23 cellular contexts compared by ENCODE assay signal in the genomic region with DNA sequence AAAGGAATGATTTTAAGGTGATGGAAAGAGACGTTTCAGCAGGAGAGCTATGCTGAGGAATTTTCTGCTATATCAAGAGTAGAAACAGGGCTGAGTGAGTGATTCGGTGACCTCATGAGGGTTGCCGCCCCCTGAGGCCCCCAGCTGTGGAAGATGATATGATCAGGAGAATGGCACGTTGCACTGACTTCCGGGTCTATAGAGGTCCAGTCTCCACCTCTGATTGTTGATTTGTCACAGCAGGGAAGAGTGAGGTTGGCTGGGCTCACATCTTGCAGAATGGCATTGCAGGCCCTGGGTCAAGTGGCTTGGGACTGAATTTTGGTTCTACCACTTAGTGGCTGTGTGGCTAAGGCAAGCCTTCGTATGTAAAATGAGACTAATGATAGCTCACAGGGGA.
DNase-seq lines count a peak whose midpoint lies in the region; ATAC-seq and TF ChIP-seq lines count a peak whose summit lies in the region.
"Had no signal": no experiment of that assay in that cellular context is flagged by ENCODE, and none has a peak within 500 bp of the region (broad histone marks: within the 10 kb centered on the region; RNA-seq: fewer than 3 reads in every experiment).

No MANE protein-coding gene starts in this region.

- H3K79me2 ChIP-seq in fibroblast of lung (ENCODE audit: control insufficient read depth, insufficient read depth, low read length) = no peaks in the 10 kb centered on the region

- TF ChIP-seq CTCF in fibroblast of lung (conservative IDR thresholded peaks at IDR 0.05 in 1 of 2, IDR thresholded peaks at IDR 0.05 in 1 of 2; ENCODE audit: low read depth in 1 of 2, low read length in 2 of 2) (no peak), psoas muscle (IDR thresholded peaks at IDR 0.05) (no peak), prostate gland (IDR thresholded peaks at IDR 0.05) (no peak)

- 69 to 78% (median 74%) methylated on average over 6 of the region's 6 CpGs for WGBS in psoas muscle, 3 donors
- 75% methylated on average over 6 of the region's 6 CpGs for WGBS in prostate gland

- peak; percentile 13 for DNase-seq in EL
- DNase-seq in NCI-H1417 treated with DMSO at 0.1 percent for 48 hours (lab: John Stamatoyannopoulos, UW) = peak; percentile 7
- DNase-seq in fibroblast of lung (ENCODE audit: low read depth in 2 of 2) = no peak
- DNase-seq in psoas muscle = no peak
- DNase-seq in prostate gland (ENCODE audit: low spot score) = no peak
- no peak for DNase-seq in NCI-H524 treated with DMSO at 0.1 percent for 48 hours (lab: John Stamatoyannopoulos, UW)
- DNase-seq: ACHN, AML-193, COR-L47, DMS 273 treated with DMSO at 0.1 percent for 48 hours, GF-D8, GM23248, NCI-H1436, NCI-H1930, NCI-H345, OCI-M1, SK-N-SH had no signal

- no peaks in the 10 kb centered on the region for H3K36me3 ChIP-seq in fibroblast of lung (ENCODE audit: control insufficient read depth, insufficient read depth, low read length)
- H3K36me3 ChIP-seq in psoas muscle (ENCODE audit: insufficient read depth in 1 of 2, low read depth in 1 of 2) = no peaks in the 10 kb centered on the region
- no peaks in the 10 kb centered on the region for H3K36me3 ChIP-seq in prostate gland
- H3K36me3 ChIP-seq: HAP-1 had no signal

- intact Hi-C loops in psoas muscle (cut with DNase I) (no loop called here), prostate gland (cut with DNase I) (no loop called here)

- TF ChIP-seq POLR2A in prostate gland (IDR thresholded peaks at IDR 0.05) = no peak

- H2AFZ ChIP-seq in fibroblast of lung (ENCODE audit: low read length) = no peak overlapping the region
- H2AFZ ChIP-seq: GM23248 had no signal

- H3K27ac ChIP-seq in fibroblast of lung (ENCODE audit: insufficient read depth, low read length) (peak overlapping the region; percentile 52), psoas muscle (peak overlapping the region; percentile 57), prostate gland (no peak overlapping the region)
- H3K27ac ChIP-seq: GM23248, KMS-11 had no signal

- H3K4me3 ChIP-seq in fibroblast of lung (replicated peaks in 1 of 4; ENCODE audit: control extremely low read depth in 1 of 4, insufficient read depth in 1 of 4, low read depth in 3 of 4, low read length in 4 of 4) (no peak overlapping the region), psoas muscle (no peak overlapping the region), prostate gland (no peak overlapping the region)
- H3K4me3 ChIP-seq: GM12878, GM23248, HAP-1 had no signal

- no peaks in the 10 kb centered on the region for H4K20me1 ChIP-seq in fibroblast of lung (ENCODE audit: control insufficient read depth, extremely low read depth, insufficient read depth, low read length)

- H3K9me3 ChIP-seq in fibroblast of lung (ENCODE audit: control insufficient read depth, insufficient read depth, low read depth, low read length) (no peaks in the 10 kb centered on the region), psoas muscle (no peaks in the 10 kb centered on the region), prostate gland (no peaks in the 10 kb centered on the region)
- H3K9me3 ChIP-seq: HAP-1, SK-N-SH had no signal

- no peaks in the 10 kb centered on the region for H3K27me3 ChIP-seq in fibroblast of lung (ENCODE audit: control insufficient read depth, insufficient read depth, low read length)
- no peaks in the 10 kb centered on the region for H3K27me3 ChIP-seq in psoas muscle (ENCODE audit: insufficient read depth in 3 of 3, low read length in 2 of 3)
- no peaks in the 10 kb centered on the region for H3K27me3 ChIP-seq in prostate gland (replicated peaks; ENCODE audit: insufficient read depth)

- H3K4me1 ChIP-seq in fibroblast of lung (ENCODE audit: control insufficient read depth, extremely low read depth, insufficient read depth, low read length) = peaks cover 13% of the 10 kb centered on the region
- no peaks in the 10 kb centered on the region for H3K4me1 ChIP-seq in psoas muscle
- H3K4me1 ChIP-seq in prostate gland (replicated peaks) = no peaks in the 10 kb centered on the region
- H3K4me1 ChIP-seq: HAP-1 had no signal

- ATAC-seq in psoas muscle (no peak), HG03039 (IDR thresholded peaks at IDR 0.05; ENCODE audit: unreplicated experiment) (no peak), GM19328 (IDR thresholded peaks at IDR 0.05; ENCODE audit: unreplicated experiment) (no peak)
- ATAC-seq: GM12878, HepG2 had no signal

- H3K4me2 ChIP-seq in fibroblast of lung (ENCODE audit: extremely low read depth, insufficient read depth, low read length) = no peak overlapping the region
- H3K4me2 ChIP-seq: KMS-11, SK-N-SH had no signal

- H3K9ac ChIP-seq in fibroblast of lung (ENCODE audit: insufficient read depth, low read length) = no peak overlapping the region
- H3K9ac ChIP-seq: GM23248, KMS-11, SK-N-SH had no signal

Comparison
In these comparisons a context has a peak if more than half of its experiments do, and no peak if none do; other contexts are left out.
1. DNase-seq: peak in EL (single experiment) and NCI-H1417 treated with DMSO at 0.1 percent for 48 hours (single experiment); none in fibroblast of lung (0 of 2), psoas muscle (0 of 2), prostate gland (single experiment) and NCI-H524 treated with DMSO at 0.1 percent for 48 hours (single experiment).
2. H3K27ac ChIP-seq: peak in fibroblast of lung (single experiment) and psoas muscle (single experiment); none in prostate gland (0 of 2).